Comparison of ENCODE assay signal across 2 cellular contexts in the genomic region with DNA sequence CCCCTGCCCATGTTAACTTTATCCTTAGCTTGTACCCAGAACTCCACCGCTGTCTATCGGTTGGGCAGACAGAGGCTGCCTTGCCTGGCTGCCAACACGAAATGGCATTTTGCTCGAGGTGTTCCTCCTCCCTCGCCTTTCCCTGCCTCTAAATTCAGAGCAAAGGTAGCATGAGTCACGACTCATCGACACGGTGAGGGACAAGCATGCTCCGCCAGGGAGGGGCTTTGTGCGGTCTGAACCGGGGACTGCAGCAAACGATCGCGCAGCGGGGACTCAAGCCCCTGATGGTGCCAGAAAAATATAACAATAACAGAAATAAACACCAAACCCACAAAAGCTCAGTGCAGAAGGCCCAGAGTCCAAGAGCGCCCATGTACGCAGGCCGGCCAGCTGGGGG.
TF ChIP-seq lines count a peak whose summit lies in the region.

No MANE protein-coding gene starts in this region.

TF ChIP-seq in HCT116, 20 proteins besides CTCF, POLR2A, EP300 and RAD21:
- no peak for TF ChIP-seq ZFX (IDR thresholded peaks at IDR 0.05)
- TF ChIP-seq EZH2phosphoT487 (IDR thresholded peaks at IDR 0.05; ENCODE audit: borderline replicate concordance) = no peak
- peak; percentile 23; the same call in 1 of the 2 replicates for TF ChIP-seq SP1 (IDR thresholded peaks at IDR 0.05; ENCODE audit: low read depth)

TF ChIP-seq in H1, 55 proteins besides CTCF, POLR2A, EP300 and RAD21:
- TF ChIP-seq RBBP5 (IDR thresholded peaks at IDR 0.05; ENCODE audit: borderline replicate concordance, low read depth, low read length) (no peak), JUND (IDR thresholded peaks at IDR 0.05; ENCODE audit: low read length) (no peak)
